In the genomic region with DNA sequence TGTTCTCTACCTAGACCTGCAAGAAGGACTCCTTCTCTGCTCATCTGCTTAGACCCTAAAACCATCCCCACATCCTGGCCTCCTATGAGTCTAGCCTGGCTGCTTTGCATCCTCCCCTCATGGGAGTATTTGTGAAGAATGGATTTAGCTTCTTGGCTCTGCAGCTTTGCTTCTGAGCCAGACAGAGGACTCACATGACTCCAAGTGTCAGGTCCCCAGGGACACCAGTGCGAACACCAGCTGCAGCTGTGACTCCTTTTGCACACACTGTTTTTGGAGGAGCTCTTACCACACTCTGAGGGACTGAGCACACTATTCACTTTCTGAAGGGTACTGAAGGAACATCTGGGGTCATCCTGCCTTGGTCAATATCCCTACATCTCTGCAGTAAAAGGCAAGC, we compare ENCODE assay signal across 8 cellular contexts.
A peak's percentile ranks its signal among the peaks of the same experiment; 100 is the strongest.
DNase-seq lines count a peak whose midpoint lies in the region; ATAC-seq, FAIRE-seq and TF ChIP-seq lines count a peak whose summit lies in the region.

No MANE protein-coding gene starts in this region.

- no peaks in the 10 kb centered on the region for H3K79me2 ChIP-seq in Loucy (ENCODE audit: insufficient read depth, low read length)

- H3K4me1 ChIP-seq in Loucy (ENCODE audit: insufficient read depth, low read length, poor library complexity, severe bottlenecking) (peaks cover 32% of the 10 kb centered on the region), tibial artery (peaks cover 0 to 29% (median 15%) of the 10 kb centered on the region in 4 donors)

- H3K27me3 ChIP-seq in Loucy (ENCODE audit: insufficient read depth, low read length, poor library complexity, severe bottlenecking): no peaks in the 10 kb centered on the region
- no peaks in the 10 kb centered on the region for H3K27me3 ChIP-seq in tibial artery

- peak overlapping the region; percentile 55 to 66 for H3K27ac ChIP-seq in tibial artery

- no peak for TF ChIP-seq CTCF in Loucy (conservative IDR thresholded peaks at IDR 0.05; ENCODE audit: low read length)
- TF ChIP-seq CTCF in foreskin fibroblast (IDR thresholded peaks at IDR 0.05; ENCODE audit: low read depth, low read length): no peak
- TF ChIP-seq CTCF in tibial artery (IDR thresholded peaks at IDR 0.05): no peak

- intact Hi-C loops in tibial artery (cut with DNase I; ENCODE audit: low total_unique reads): no loop called here

- H3K9me3 ChIP-seq in Loucy (ENCODE audit: insufficient read depth, low read depth, low read length) (no peaks in the 10 kb centered on the region), tibial artery (no peaks in the 10 kb centered on the region)

- DNase-seq in GM12892 (ENCODE audit: insufficient read length) (no peak), foreskin fibroblast (peak; percentile 47 to 72), tibial artery (peak; percentile 77 to 94), amniotic stem cell (lab: John Stamatoyannopoulos, UW) (no peak), SW480 (ENCODE audit: low spot score) (no peak)
- no peak for DNase-seq in stimulated activated CD4-positive, alpha-beta T cell treated with anti-CD3 and anti-CD28 coated beads, Interleukin-2, amount 100 ng/mL, for 48 hours

- peak; percentile 84 for ATAC-seq in GM21529 (IDR thresholded peaks at IDR 0.05; ENCODE audit: unreplicated experiment)

- peak; percentile 49; the same call in 1 of the 2 replicates for TF ChIP-seq POLR2A in GM12892 (IDR thresholded peaks at IDR 0.05; ENCODE audit: low read depth, low read length)

- peak overlapping the region; percentile 19 for H3K9ac ChIP-seq in Loucy (ENCODE audit: low read depth, low read length, poor library complexity, severe bottlenecking)

- no peaks in the 10 kb centered on the region for H3K9me2 ChIP-seq in Loucy (replicated peaks; ENCODE audit: low read depth, low read length)

- H4K20me1 ChIP-seq in Loucy (ENCODE audit: insufficient read depth, low read length, poor library complexity, severe bottlenecking): no peaks in the 10 kb centered on the region

- H3K4me3 ChIP-seq in Loucy (ENCODE audit: low read length, poor library complexity, severe bottlenecking): no peak overlapping the region
- H3K4me3 ChIP-seq in foreskin fibroblast (ENCODE audit: low read depth in 1 of 2, low read length in 2 of 2): no peak overlapping the region
- H3K4me3 ChIP-seq in tibial artery: no peak overlapping the region

- H3K36me3 ChIP-seq in Loucy (ENCODE audit: insufficient read depth, low read length) (no peaks in the 10 kb centered on the region), tibial artery (no peaks in the 10 kb centered on the region)

- no peaks in the 10 kb centered on the region for H3F3A ChIP-seq in Loucy (ENCODE audit: low read depth)

- H2AFZ ChIP-seq in Loucy (ENCODE audit: low read length): no peak overlapping the region

- FAIRE-seq in GM12892 (lab: Jason Lieb, UNC): peak; percentile 98

- H3K4me2 ChIP-seq in Loucy (ENCODE audit: low read depth, low read length, poor library complexity, severe bottlenecking): peak overlapping the region; percentile 29

Comparison
In these comparisons a context has a peak if more than half of its experiments do, and no peak if none do; other contexts are left out.
1. DNase-seq: peak in foreskin fibroblast (2 of 2) and tibial artery (2 of 2); none in GM12892 (single experiment), amniotic stem cell (single experiment), stimulated activated CD4-positive, alpha-beta T cell treated with anti-CD3 and anti-CD28 coated beads, Interleukin-2, amount 100 ng/mL, for 48 hours (0 of 2) and SW480 (single experiment).